8 cellular contexts compared by ENCODE assay signal in the genomic region with DNA sequence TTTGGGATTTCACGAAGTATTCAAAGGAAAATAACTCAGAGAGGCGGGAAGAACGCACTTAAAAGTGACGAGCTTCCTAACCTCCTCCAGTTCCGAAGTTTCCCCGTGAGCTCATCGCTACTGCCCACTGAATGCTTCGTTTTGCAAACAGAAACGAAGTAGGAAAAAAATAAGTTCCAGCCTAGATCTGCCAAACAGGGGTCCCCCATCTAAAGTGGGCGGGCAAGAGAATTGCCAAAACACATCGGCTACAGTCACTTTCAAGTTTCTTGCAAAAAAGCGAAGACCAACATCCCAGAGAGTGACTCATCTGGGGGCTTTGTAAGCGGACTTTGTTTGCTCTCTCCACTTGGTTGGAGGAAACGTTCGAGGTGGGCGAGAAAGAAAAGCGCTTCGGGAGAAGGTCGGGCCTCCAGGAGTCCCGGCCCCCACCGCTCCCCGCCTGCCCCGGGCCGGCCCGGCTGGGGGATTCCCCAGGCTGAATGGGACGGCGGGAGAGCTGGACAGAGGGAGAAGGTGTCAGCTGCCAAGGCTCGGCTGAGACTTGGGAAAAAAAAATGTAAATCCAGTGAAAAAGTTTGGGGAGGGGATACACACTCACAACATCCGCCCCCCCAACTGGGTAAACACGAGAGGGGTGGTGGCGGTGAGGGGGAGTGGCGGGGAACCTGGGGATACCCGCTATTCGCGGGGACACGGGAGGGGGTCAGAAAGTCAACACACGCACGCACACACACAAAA. TPM values are rescaled to one million over a fixed set of nuclear protein-coding genes. Genes with fewer than 3 reads are reported as not detected.
DNase-seq lines count a peak whose midpoint lies in the region; ATAC-seq lines count a peak whose summit lies in the region.

No MANE protein-coding gene starts in this region.

- CTCF ChIA-PET in activated CD8-positive, alpha-beta memory T cell treated with anti-CD3 and anti-CD28 coated beads, Interleukin-2, amount 10 ng/mL, durations not matched to agents 7 days and 5 days (lab: Charles Lee), result interaction anchor here (1.2 to 3.3 kb wide), 7 partner anchors 11 to 128 kb away, joined by 3 to 35 read pairs (median 8); no protein-coding TSS in a partner anchor

- ATAC-seq in GM19455 (IDR thresholded peaks at IDR 0.05; ENCODE audit: unreplicated experiment) (peak; percentile 11), HG03175 (IDR thresholded peaks at IDR 0.05; ENCODE audit: unreplicated experiment) (no peak)
- peak; percentile 6 for ATAC-seq in activated CD8-positive, alpha-beta memory T cell treated with anti-CD3 and anti-CD28 coated beads, Interleukin-2, amount 10 ng/mL, durations not matched to agents 7 days and 5 days

- H3K4me3 ChIP-seq in MG63, result peak overlapping the region; percentile 86
- H3K4me3 ChIP-seq in endocrine pancreas (ENCODE audit: control insufficient read depth, insufficient read depth, low read length), result peak overlapping the region; percentile 92
- H3K4me3 ChIP-seq in mesodermal cell (ENCODE audit: extremely low read depth, insufficient read depth, low read length, poor library complexity, severe bottlenecking), result peak overlapping the region; percentile 82

- peak overlapping the region; percentile 95 for H3K27ac ChIP-seq in mesodermal cell (ENCODE audit: low read depth, low read length, severe bottlenecking)

- H3K27me3 ChIP-seq in MG63 (no peaks in the 10 kb centered on the region), endocrine pancreas (ENCODE audit: control insufficient read depth, insufficient read depth, low read length) (no peaks in the 10 kb centered on the region)

- DNase-seq in AG08395 (ENCODE audit: low spot score) (peak; percentile 52), MG63 (peak; percentile 74)
- DNase-seq in activated CD8-positive, alpha-beta memory T cell treated with anti-CD3 and anti-CD28 coated beads, Interleukin-2, amount 10 ng/mL, durations not matched to agents 7 days and 5 days, result peak; percentile 56

- H3K9me3 ChIP-seq in MG63 (no peaks in the 10 kb centered on the region), endocrine pancreas (ENCODE audit: control insufficient read depth, low read length) (no peaks in the 10 kb centered on the region), mesodermal cell (ENCODE audit: control insufficient read depth, low read length) (no peaks in the 10 kb centered on the region)

- peak overlapping the region; percentile 87 for H3K27ac Mint-ChIP-seq in activated CD8-positive, alpha-beta memory T cell treated with anti-CD3 and anti-CD28 coated beads, Interleukin-2, amount 10 ng/mL, durations not matched to agents 7 days and 5 days
- H3K27ac Mint-ChIP-seq in stimulated activated naive CD8-positive, alpha-beta T cell treated with anti-CD3 and anti-CD28 coated beads, Interleukin-15, Interleukin-2, amounts not matched to agents 100 ng/mL and 50 ng/mL, for 24 hours, result peak overlapping the region; percentile 92

- H3K4me1 Mint-ChIP-seq in activated CD8-positive, alpha-beta memory T cell treated with anti-CD3 and anti-CD28 coated beads, Interleukin-2, amount 10 ng/mL, durations not matched to agents 7 days and 5 days, result peaks cover 66% of the 10 kb centered on the region
- H3K4me1 Mint-ChIP-seq in stimulated activated naive CD8-positive, alpha-beta T cell treated with anti-CD3 and anti-CD28 coated beads, Interleukin-15, Interleukin-2, amounts not matched to agents 100 ng/mL and 50 ng/mL, for 24 hours (ENCODE audit: low read depth), result peaks cover 74% of the 10 kb centered on the region

- H3K9me3 Mint-ChIP-seq in activated CD8-positive, alpha-beta memory T cell treated with anti-CD3 and anti-CD28 coated beads, Interleukin-2, amount 10 ng/mL, durations not matched to agents 7 days and 5 days (ENCODE audit: low read depth), result no peaks in the 10 kb centered on the region
- H3K9me3 Mint-ChIP-seq in stimulated activated naive CD8-positive, alpha-beta T cell treated with anti-CD3 and anti-CD28 coated beads, Interleukin-15, Interleukin-2, amounts not matched to agents 100 ng/mL and 50 ng/mL, for 24 hours, result no peaks in the 10 kb centered on the region

- 0 to 1% methylated on average over 20 to 23 of the region's 38 CpGs for WGBS in mesodermal cell (ENCODE audit: insufficient coverage in 2 of 2), 2 experiments

- H3K9ac ChIP-seq in endocrine pancreas (ENCODE audit: control insufficient read depth, insufficient read depth, low read length), result peak overlapping the region; percentile 94

- H3K4me3 Mint-ChIP-seq in activated CD8-positive, alpha-beta memory T cell treated with anti-CD3 and anti-CD28 coated beads, Interleukin-2, amount 10 ng/mL, durations not matched to agents 7 days and 5 days, result peak overlapping the region; percentile 95
- peak overlapping the region; percentile 90 for H3K4me3 Mint-ChIP-seq in stimulated activated naive CD8-positive, alpha-beta T cell treated with anti-CD3 and anti-CD28 coated beads, Interleukin-15, Interleukin-2, amounts not matched to agents 100 ng/mL and 50 ng/mL, for 24 hours

- H3K27me3 Mint-ChIP-seq in activated CD8-positive, alpha-beta memory T cell treated with anti-CD3 and anti-CD28 coated beads, Interleukin-2, amount 10 ng/mL, durations not matched to agents 7 days and 5 days, result no peaks in the 10 kb centered on the region
- no peaks in the 10 kb centered on the region for H3K27me3 Mint-ChIP-seq in stimulated activated naive CD8-positive, alpha-beta T cell treated with anti-CD3 and anti-CD28 coated beads, Interleukin-15, Interleukin-2, amounts not matched to agents 100 ng/mL and 50 ng/mL, for 24 hours

- H3K4me1 ChIP-seq in endocrine pancreas (ENCODE audit: control insufficient read depth, insufficient read depth, low read length), result peaks cover 23% of the 10 kb centered on the region
- peaks cover 53% of the 10 kb centered on the region for H3K4me1 ChIP-seq in mesodermal cell (ENCODE audit: control insufficient read depth, insufficient read depth, low read length, poor library complexity, severe bottlenecking)

- H3K36me3 Mint-ChIP-seq in activated CD8-positive, alpha-beta memory T cell treated with anti-CD3 and anti-CD28 coated beads, Interleukin-2, amount 10 ng/mL, durations not matched to agents 7 days and 5 days, result peaks cover 18% of the 10 kb centered on the region
- H3K36me3 Mint-ChIP-seq in stimulated activated naive CD8-positive, alpha-beta T cell treated with anti-CD3 and anti-CD28 coated beads, Interleukin-15, Interleukin-2, amounts not matched to agents 100 ng/mL and 50 ng/mL, for 24 hours (ENCODE audit: low read depth), result peaks cover 24% of the 10 kb centered on the region

- H3K36me3 ChIP-seq in MG63 (peaks cover 35% of the 10 kb centered on the region), endocrine pancreas (ENCODE audit: control insufficient read depth, insufficient read depth, low read length) (no peaks in the 10 kb centered on the region), mesodermal cell (ENCODE audit: control insufficient read depth, insufficient read depth, low read length) (peaks cover 33% of the 10 kb centered on the region)

RNA-seq across cellular contexts. Expression of a gene that starts 1.0 kb away (rescaled TPM):
- 30.6 and 54.3 TPM in 2 replicates for total RNA-seq in MG63 (2014; rRNA removed; shearing (Covaris generic); ENCODE audit: low replicate concordance)
- 10 to 100 TPM; 33.2 to 37.6 TPM for total RNA-seq in activated CD8-positive, alpha-beta memory T cell treated with anti-CD3 and anti-CD28 coated beads, Interleukin-2, amount 10 ng/mL, durations not matched to agents 7 days and 5 days
- polyA plus RNA-seq in mesodermal cell (2013, experiment 1 of 2), result 80.2 TPM
- polyA plus RNA-seq in mesodermal cell (2013, experiment 2 of 2), result 79.5 TPM

RNA-seq across cellular contexts. Expression of a gene that starts 20.0 kb away (rescaled TPM):
- 402 and 601 TPM in 2 replicates for total RNA-seq in MG63 (2014; rRNA removed; shearing (Covaris generic); ENCODE audit: low replicate concordance)
- total RNA-seq in activated CD8-positive, alpha-beta memory T cell treated with anti-CD3 and anti-CD28 coated beads, Interleukin-2, amount 10 ng/mL, durations not matched to agents 7 days and 5 days, result 100 to 1,000 TPM; 365 to 418 TPM
- 134 TPM for polyA plus RNA-seq in mesodermal cell (2013, experiment 1 of 2)
- polyA plus RNA-seq in mesodermal cell (2013, experiment 2 of 2), result 130 TPM

RNA-seq across cellular contexts. Expression of a gene that starts 31.8 kb away (rescaled TPM):
- total RNA-seq in MG63 (2014; rRNA removed; shearing (Covaris generic); ENCODE audit: low replicate concordance), result 3.0 and 10.2 TPM in 2 replicates
- not detected for total RNA-seq in activated CD8-positive, alpha-beta memory T cell treated with anti-CD3 and anti-CD28 coated beads, Interleukin-2, amount 10 ng/mL, durations not matched to agents 7 days and 5 days
- polyA plus RNA-seq in mesodermal cell (2013, experiment 1 of 2), result 17.0 TPM
- 17.3 TPM for polyA plus RNA-seq in mesodermal cell (2013, experiment 2 of 2)
